8 cellular contexts compared by ENCODE assay signal in genomic region chr17:55237826-55238196, GRCh38. TPM values are rescaled to one million over a fixed set of nuclear protein-coding genes. Genes with fewer than 3 reads are reported as not detected.
DNase-seq lines count a peak whose midpoint lies in the region; ATAC-seq and TF ChIP-seq lines count a peak whose summit lies in the region.

No MANE protein-coding gene starts in this region.

- no peaks in the 10 kb centered on the region for H3K9me3 ChIP-seq in AG04450 (ENCODE audit: control insufficient read depth, insufficient read depth, low read length)

- peaks cover 2% of the 10 kb centered on the region for H3K27me3 ChIP-seq in AG04450 (ENCODE audit: control insufficient read depth, insufficient read depth, low read length)

- H3K27ac ChIP-seq in AG04450 (ENCODE audit: low read depth, low read length): no peak overlapping the region

- in situ Hi-C loops in GM13977 (cut with MboI; ENCODE audit: low pct_unique_long_range_greater_than_20kb, low sequenced_read_pairs, unreplicated experiment): no loop called here

- H3K4me1 Mint-ChIP-seq in brain: peaks cover 25% of the 10 kb centered on the region

- CTCF ChIA-PET in AG04450 (lab: Charles Lee): interaction anchor here (0.6 to 3.9 kb wide), 6 partner anchors 27 to 995 kb away, joined by 3 to 24 read pairs (median 5); partner anchors contain the start of gene HLF

- no peak for DNase-seq in AG04450 (ENCODE audit: low read depth, low spot score)
- peak; percentile 56 for DNase-seq in midbrain (lab: John Stamatoyannopoulos, UW)
- DNase-seq in ureter (ENCODE audit: low spot score): no peak
- DNase-seq in GM13977 (ENCODE audit: low spot score): no peak
- DNase-seq in middle frontal gyrus (ENCODE audit: extremely low spot score, low spot score): no peak

- H3K4me3 Mint-ChIP-seq in brain: peak overlapping the region; percentile 70 to 96 (median 78)

- TF ChIP-seq CTCF in AG04450 (IDR thresholded peaks at IDR 0.05; ENCODE audit: low read depth, low read length): no peak
- TF ChIP-seq CTCF in brain (conservative IDR thresholded peaks at IDR 0.05): no peak
- TF ChIP-seq CTCF in GM13977 (IDR thresholded peaks at IDR 0.05; ENCODE audit: extremely low read depth, insufficient read depth, missing control alignments): no peak

- H3K27ac Mint-ChIP-seq in brain: peak overlapping the region in 3 of 5 experiments; percentile 85 to 89 (median 87)

- peaks cover 9% of the 10 kb centered on the region for H3K27me3 Mint-ChIP-seq in brain

- H3K4me3 ChIP-seq in AG04450 (ENCODE audit: low read depth, low read length): peak overlapping the region; percentile 71

- peaks cover 0 to 5% (median 0%) of the 10 kb centered on the region in 5 experiments for H3K9me3 Mint-ChIP-seq in brain

- POLR2A ChIA-PET in AG04450 (lab: Yijun Ruan, JAX): no interaction called here

- no peaks in the 10 kb centered on the region for H3K36me3 Mint-ChIP-seq in brain

- ATAC-seq in HG02840 (IDR thresholded peaks at IDR 0.05; ENCODE audit: low FRiP score, unreplicated experiment): peak; percentile 6
- no peak for ATAC-seq in HG03469 (IDR thresholded peaks at IDR 0.05; ENCODE audit: unreplicated experiment)

RNA-seq across cellular contexts. Expression of gene HLF, which starts 26.9 kb away (rescaled TPM):
- polyA plus RNA-seq in AG04450 (2011; rRNA removed) (not detected in 2 replicates), brain (ENCODE audit: insufficient read depth, low read depth, low replicate concordance) (6.1 TPM)
- polyA minus RNA-seq in AG04450 (2011; rRNA and poly(A)+ RNA removed): not detected in 2 replicates
- 23.8 TPM for total RNA-seq in ureter
